Comparison of ENCODE assay signal across 1 cellular context in genomic region chr9:137086531-137087408, GRCh38.
TF ChIP-seq lines count a peak whose summit lies in the region.

Gene MAN1B1, plus strand, starts transcription at chr9:137086985. Its CDS starts 15 bp downstream, at chr9:137087000.

TF ChIP-seq in HepG2, 621 proteins besides CTCF, POLR2A, EP300 and RAD21 (continued from another document and continues in another):
- TF ChIP-seq ZNF609 (CRISPR knock-in tag; IDR thresholded peaks at IDR 0.05; ENCODE audit: borderline replicate concordance), result no peak
- 0 out of 2 replicates have a peak, but pooled peaks have one; percentile 38 for TF ChIP-seq DNMT3B (CRISPR knock-in tag; conservative IDR thresholded peaks at IDR 0.05)
- TF ChIP-seq TARDBP (CRISPR knock-in tag; IDR thresholded peaks at IDR 0.05), result 0 out of 2 replicates have a peak, but pooled peaks have one; percentile 37
- TF ChIP-seq NFKBIZ (CRISPR knock-in tag; IDR thresholded peaks at IDR 0.05), result peak; percentile 23; the same call in 1 of the 2 replicates
- no peak for TF ChIP-seq NCOA1 (CRISPR knock-in tag; IDR thresholded peaks at IDR 0.05)
- peak; percentile 10; the same call in 1 of the 2 replicates for TF ChIP-seq RERE (CRISPR knock-in tag; IDR thresholded peaks at IDR 0.05; ENCODE audit: low read depth)
- TF ChIP-seq GATA4 (IDR thresholded peaks at IDR 0.05; ENCODE audit: borderline replicate concordance, low read depth), result 0 out of 2 replicates have a peak, but pooled peaks have one; percentile 25
- TF ChIP-seq ZNF274 (CRISPR knock-in tag; IDR thresholded peaks at IDR 0.05), result peak; percentile 18; the same call in 1 of the 2 replicates
- peak; percentile 79 for TF ChIP-seq ZMAT3 (CRISPR knock-in tag; conservative IDR thresholded peaks at IDR 0.05)
- peak; percentile 78; the same call in 1 of the 2 replicates for TF ChIP-seq YEATS2 (CRISPR knock-in tag; IDR thresholded peaks at IDR 0.05; ENCODE audit: borderline replicate concordance)
- peak; percentile 33; the same call in 1 of the 2 replicates for TF ChIP-seq ZNF639 (CRISPR knock-in tag; conservative IDR thresholded peaks at IDR 0.05)
- TF ChIP-seq MAF1 (CRISPR knock-in tag; IDR thresholded peaks at IDR 0.05; ENCODE audit: borderline replicate concordance), result peak; percentile 73; the same call in 1 of the 2 replicates
- peak; percentile 16; the same call in 1 of the 2 replicates for TF ChIP-seq BHLHE40 (IDR thresholded peaks at IDR 0.05; ENCODE audit: low read length)
- peak; percentile 99 for TF ChIP-seq MYPOP (CRISPR knock-in tag; IDR thresholded peaks at IDR 0.05)
- TF ChIP-seq SMAD9 (CRISPR knock-in tag; IDR thresholded peaks at IDR 0.05), result no peak
- TF ChIP-seq HMG20A (CRISPR knock-in tag; IDR thresholded peaks at IDR 0.05; ENCODE audit: borderline replicate concordance), result 0 out of 2 replicates have a peak, but pooled peaks have one; percentile 18
- TF ChIP-seq MED13 (CRISPR knock-in tag; IDR thresholded peaks at IDR 0.05), result no peak; the same call in 1 of the 2 replicates
- TF ChIP-seq ZNF550 (CRISPR knock-in tag; IDR thresholded peaks at IDR 0.05; ENCODE audit: borderline replicate concordance), result no peak
- TF ChIP-seq ZNF44 (CRISPR knock-in tag; IDR thresholded peaks at IDR 0.05), result 0 out of 2 replicates have a peak, but pooled peaks have one; percentile 65
- TF ChIP-seq FOXC1 (CRISPR knock-in tag; IDR thresholded peaks at IDR 0.05; ENCODE audit: borderline replicate concordance), result no peak
- 0 out of 2 replicates have a peak, but pooled peaks have one; percentile 32 for TF ChIP-seq ZBTB20 (CRISPR knock-in tag; IDR thresholded peaks at IDR 0.05; ENCODE audit: borderline replicate concordance, low read depth)
- TF ChIP-seq ZNF446 (CRISPR knock-in tag; IDR thresholded peaks at IDR 0.05), result no peak
- peak; percentile 55; the same call in 1 of the 2 replicates for TF ChIP-seq ZBED4 (CRISPR knock-in tag; IDR thresholded peaks at IDR 0.05; ENCODE audit: borderline replicate concordance)
- TF ChIP-seq PBX3 (CRISPR knock-in tag; IDR thresholded peaks at IDR 0.05; ENCODE audit: borderline replicate concordance), result no peak
- no peak for TF ChIP-seq CERS6 (CRISPR knock-in tag; IDR thresholded peaks at IDR 0.05)
- peak; percentile 51; the same call in 1 of the 2 replicates for TF ChIP-seq ZNF614 (CRISPR knock-in tag; IDR thresholded peaks at IDR 0.05; ENCODE audit: borderline replicate concordance)
- TF ChIP-seq HOMEZ (CRISPR knock-in tag; IDR thresholded peaks at IDR 0.05; ENCODE audit: low read depth), result no peak
- TF ChIP-seq CREM (IDR thresholded peaks at IDR 0.05), result peak; percentile 44; the same call in 1 of the 2 replicates
- TF ChIP-seq CREM (CRISPR knock-in tag; IDR thresholded peaks at IDR 0.05), result no peak
- TF ChIP-seq KLF9 (CRISPR knock-in tag; IDR thresholded peaks at IDR 0.05; ENCODE audit: low read depth), result peak; percentile 93; the same call in 1 of the 2 replicates
- TF ChIP-seq MTA3 (CRISPR knock-in tag; IDR thresholded peaks at IDR 0.05), result no peak
- peak; percentile 79; the same call in 1 of the 2 replicates for TF ChIP-seq KMT2B (CRISPR knock-in tag; IDR thresholded peaks at IDR 0.05)
- no peak for TF ChIP-seq HIVEP1 (CRISPR knock-in tag; IDR thresholded peaks at IDR 0.05)
- no peak for TF ChIP-seq ELK4 (CRISPR knock-in tag; IDR thresholded peaks at IDR 0.05; ENCODE audit: borderline replicate concordance)
- TF ChIP-seq REPIN1 (CRISPR knock-in tag; IDR thresholded peaks at IDR 0.05; ENCODE audit: borderline replicate concordance, low read depth), result peak; percentile 34; the same call in 1 of the 2 replicates
